22 cellular contexts compared by ENCODE assay signal in genomic region chrX:33285550-33285949, GRCh38.
"Had no signal": no experiment of that assay in that cellular context is flagged by ENCODE, and none has a peak within 500 bp of the region (broad histone marks: within the 10 kb centered on the region; RNA-seq: fewer than 3 reads in every experiment).

No MANE protein-coding gene starts in this region.

- ATAC-seq: gastroesophageal sphincter, left colon, left ventricle myocardium superior, natural killer cell, sciatic nerve had no signal

- H3K9me3 ChIP-seq: esophagus muscularis mucosa, gastroesophageal sphincter, stomach, thoracic aorta, transverse colon had no signal

- DNase-seq: dorsolateral prefrontal cortex; effector CD8-positive, alpha-beta T cell; glutamatergic neuron; kidney; left colon; left ventricle myocardium superior; mesendoderm; natural killer cell; posterior cingulate gyrus; stimulated activated CD4-positive, alpha-beta T cell treated with anti-CD3 and anti-CD28 coated beads, Interleukin-12 subunit alpha, Interleukin-12 subunit beta, amount 100 ng/mL, for 4 hours; stimulated activated naive CD4-positive, alpha-beta T cell; stomach; substantia nigra; transverse colon had no signal

- H3K27ac ChIP-seq: coronary artery, dorsolateral prefrontal cortex, epithelial cell of prostate, esophagus muscularis mucosa, gastroesophageal sphincter, skin epidermis, stomach, thoracic aorta, transverse colon had no signal

- H3K4me1 ChIP-seq: esophagus muscularis mucosa, gastroesophageal sphincter, stomach, transverse colon had no signal

- H3K4me3 ChIP-seq: coronary artery, dorsolateral prefrontal cortex, esophagus muscularis mucosa, gastroesophageal sphincter, lung, skin epidermis, stomach, thoracic aorta, transverse colon had no signal

- H3K36me3 ChIP-seq: esophagus muscularis mucosa, gastroesophageal sphincter, stomach, thoracic aorta, transverse colon had no signal

- H3K27me3 ChIP-seq: esophagus muscularis mucosa, gastroesophageal sphincter, stomach, transverse colon had no signal
